1 cellular context compared by ENCODE assay signal in genomic region chr12:120540445-120540844, GRCh38.
TF ChIP-seq lines count a peak whose summit lies in the region.

No MANE protein-coding gene starts in this region.

TF ChIP-seq in K562, 482 proteins besides CTCF, POLR2A, EP300 and RAD21 (continued from another document and continues in another):
- TF ChIP-seq TCF3 (CRISPR knock-in tag; IDR thresholded peaks at IDR 0.05) = peak; percentile 99
- peak; percentile 92 for TF ChIP-seq ATF7 (IDR thresholded peaks at IDR 0.05)
- peak; percentile 97 for TF ChIP-seq ZNF766 (CRISPR knock-in tag; conservative IDR thresholded peaks at IDR 0.05)
- no peak for TF ChIP-seq USF1 (CRISPR knock-in tag; IDR thresholded peaks at IDR 0.05)
- peak; percentile 94 for TF ChIP-seq HES1 (IDR thresholded peaks at IDR 0.05; ENCODE audit: low read depth)
- peak; percentile 94 for TF ChIP-seq STAT5A (IDR thresholded peaks at IDR 0.05; ENCODE audit: borderline replicate concordance, low read length)
- TF ChIP-seq FOXO4 (CRISPR knock-in tag; IDR thresholded peaks at IDR 0.05) = no peak
- TF ChIP-seq ZNF384 (IDR thresholded peaks at IDR 0.05; ENCODE audit: low read depth, low read length) = 0 out of 2 replicates have a peak, but pooled peaks have one; percentile 45
- no peak for TF ChIP-seq ILK (tag; IDR thresholded peaks at IDR 0.05; ENCODE audit: borderline replicate concordance, low read depth)
- peak; percentile 94 for TF ChIP-seq NFIC (IDR thresholded peaks at IDR 0.05)
- peak; percentile 65; the same call in 1 of the 2 replicates for TF ChIP-seq JUND (IDR thresholded peaks at IDR 0.05; ENCODE audit: borderline replicate concordance, low read depth, low read length)
- peak; percentile 58; the same call in 1 of the 3 replicates for TF ChIP-seq JUND (tag; IDR thresholded peaks at IDR 0.05; ENCODE audit: borderline replicate concordance, low read depth, low read length)
- TF ChIP-seq CBFA2T2 (conservative IDR thresholded peaks at IDR 0.05) = peak; percentile 97
- TF ChIP-seq SMARCB1 (IDR thresholded peaks at IDR 0.05; ENCODE audit: insufficient read length, low read depth) = no peak
- peak; percentile 97 for TF ChIP-seq POLR2AphosphoS5 (IDR thresholded peaks at IDR 0.05; ENCODE audit: control insufficient read depth, insufficient read depth, low read depth, low read length)
- no peak; the same call in 1 of the 2 replicates for TF ChIP-seq EZH2 (IDR thresholded peaks at IDR 0.05; ENCODE audit: borderline replicate concordance, low read depth, low read length)
- peak; percentile 39; the same call in 1 of the 2 replicates for TF ChIP-seq MYC (IDR thresholded peaks at IDR 0.05; ENCODE audit: low read depth, low read length)
- no peak for TF ChIP-seq MYC (CRISPR knock-in tag; IDR thresholded peaks at IDR 0.05; ENCODE audit: borderline replicate concordance, low read depth)
- TF ChIP-seq HDAC1 (IDR thresholded peaks at IDR 0.05) = peak; percentile 66 to 94; a peak in 3 of 4 replicates
- no peak; the same call in 1 of the 2 replicates for TF ChIP-seq ILF3 (IDR thresholded peaks at IDR 0.05; ENCODE audit: borderline replicate concordance)
- no peak for TF ChIP-seq NFE2L1 (tag; IDR thresholded peaks at IDR 0.05; ENCODE audit: borderline replicate concordance, low read depth)
- TF ChIP-seq ZBTB11 (CRISPR knock-in tag; IDR thresholded peaks at IDR 0.05) = peak in 1 of 3 experiments; percentile 83; a peak in 2 of 6 replicates
- peak; percentile 68 for TF ChIP-seq NR2C1 (IDR thresholded peaks at IDR 0.05)
- peak; percentile 83 for TF ChIP-seq NR2C1 (tag; IDR thresholded peaks at IDR 0.05)
- peak; percentile 77 for TF ChIP-seq RNF2 (IDR thresholded peaks at IDR 0.05)
- TF ChIP-seq RBM15 (IDR thresholded peaks at IDR 0.05; ENCODE audit: insufficient read depth, low read length) = no peak
- peak; percentile 97 for TF ChIP-seq MEIS2 (IDR thresholded peaks at IDR 0.05; ENCODE audit: partially characterized antibody)
- TF ChIP-seq ZKSCAN1 (IDR thresholded peaks at IDR 0.05; ENCODE audit: low read depth, low read length) = no peak
- TF ChIP-seq FOXK1 (CRISPR knock-in tag; IDR thresholded peaks at IDR 0.05; ENCODE audit: borderline replicate concordance) = no peak
- no peak for TF ChIP-seq E2F6 (IDR thresholded peaks at IDR 0.05; ENCODE audit: borderline replicate concordance in 1 of 2, extremely low read depth in 1 of 2, insufficient read depth in 1 of 2, insufficient read length in 1 of 2, low read depth in 1 of 2, low read length in 1 of 2, poor library complexity in 1 of 2, severe bottlenecking in 1 of 2)
- peak; percentile 66 for TF ChIP-seq E2F8 (IDR thresholded peaks at IDR 0.05; ENCODE audit: low read depth, partially characterized antibody)
- TF ChIP-seq HEY1 (CRISPR knock-in tag; IDR thresholded peaks at IDR 0.05; ENCODE audit: borderline replicate concordance) = peak; percentile 91; the same call in 1 of the 2 replicates
- no peak for TF ChIP-seq TFAM (CRISPR knock-in tag; conservative IDR thresholded peaks at IDR 0.05)
- TF ChIP-seq GTF2A2 (tag; IDR thresholded peaks at IDR 0.05) = no peak
- peak; percentile 78 to 98; a peak in 3 of 4 replicates for TF ChIP-seq ARNT (IDR thresholded peaks at IDR 0.05)
- TF ChIP-seq EHMT2 (IDR thresholded peaks at IDR 0.05) = peak; percentile 73
- no peak for TF ChIP-seq KDM2B (CRISPR knock-in tag; IDR thresholded peaks at IDR 0.05)
- peak; percentile 100 for TF ChIP-seq TAL1 (IDR thresholded peaks at IDR 0.05)
- peak; percentile 98 for TF ChIP-seq SMARCC2 (IDR thresholded peaks at IDR 0.05; ENCODE audit: low read depth)
- TF ChIP-seq NCOA4 (IDR thresholded peaks at IDR 0.05; ENCODE audit: partially characterized antibody) = peak; percentile 82
- TF ChIP-seq XRCC3 (IDR thresholded peaks at IDR 0.05) = no peak
- TF ChIP-seq HOMEZ (CRISPR knock-in tag; IDR thresholded peaks at IDR 0.05) = no peak
- TF ChIP-seq ZSCAN29 (IDR thresholded peaks at IDR 0.05) = no peak
- no peak for TF ChIP-seq HDGF (IDR thresholded peaks at IDR 0.05)
- TF ChIP-seq ZKSCAN8 (CRISPR knock-in tag; IDR thresholded peaks at IDR 0.05) = peak; percentile 83
- no peak for TF ChIP-seq TCF7L2 (IDR thresholded peaks at IDR 0.05; ENCODE audit: low read depth, low read length)
- peak; percentile 92 for TF ChIP-seq MTA1 (IDR thresholded peaks at IDR 0.05; ENCODE audit: borderline replicate concordance)
- TF ChIP-seq FOXM1 (IDR thresholded peaks at IDR 0.05; ENCODE audit: low read depth) = peak; percentile 98
- no peak for TF ChIP-seq FOXM1 (CRISPR knock-in tag; IDR thresholded peaks at IDR 0.05; ENCODE audit: low read depth)
- peak; percentile 93 for TF ChIP-seq PHB2 (IDR thresholded peaks at IDR 0.05; ENCODE audit: low read depth)
- TF ChIP-seq VEZF1 (CRISPR knock-in tag; IDR thresholded peaks at IDR 0.05) = peak; percentile 68
- peak in 1 of 2 experiments; percentile 60 for TF ChIP-seq NCOA2 (IDR thresholded peaks at IDR 0.05; ENCODE audit: partially characterized antibody in 2 of 2)
